Comparison of ENCODE assay signal across 8 cellular contexts in genomic region chr19:58395220-58395978, GRCh38. TPM values are rescaled to one million over a fixed set of nuclear protein-coding genes. Genes with fewer than 3 reads are reported as not detected.
A peak's percentile ranks its signal among the peaks of the same experiment; 100 is the strongest.
DNase-seq lines count a peak whose midpoint lies in the region; ATAC-seq, FAIRE-seq and TF ChIP-seq lines count a peak whose summit lies in the region.
"Had no signal": no experiment of that assay in that cellular context is flagged by ENCODE, and none has a peak within 500 bp of the region (broad histone marks: within the 10 kb centered on the region; RNA-seq: fewer than 3 reads in every experiment).

RNF225 (plus strand) TSS chr19:58395656; CDS start chr19:58396090, 434 bp downstream.

- H3K4me3 ChIP-seq in Karpas-422 (ENCODE audit: low read length) (no peak within 1 kb of the TSS), endothelial cell of umbilical vein (replicated peaks in 1 of 3; ENCODE audit: insufficient read depth in 1 of 3, low read depth in 1 of 3, low read length in 3 of 3) (no peak within 1 kb of the TSS), parathyroid adenoma (ENCODE audit: low read depth, low read length) (peak within 1 kb of the TSS; percentile 31)

- no peak for FAIRE-seq in endothelial cell of umbilical vein (lab: Jason Lieb, UNC)

- peaks cover 3% of the 10 kb centered on the region for H3K4me1 ChIP-seq in Karpas-422 (ENCODE audit: low read length)
- H3K4me1 ChIP-seq in endothelial cell of umbilical vein (ENCODE audit: control insufficient read depth, extremely low read depth, insufficient read depth, low read length): peaks cover 1% of the 10 kb centered on the region
- peaks cover 4% of the 10 kb centered on the region for H3K4me1 ChIP-seq in parathyroid adenoma

- no peak within 1 kb of the TSS for H2AFZ ChIP-seq in Karpas-422 (ENCODE audit: low read length)
- H2AFZ ChIP-seq in endothelial cell of umbilical vein (ENCODE audit: low read depth, low read length): no peak within 1 kb of the TSS
- H2AFZ ChIP-seq in parathyroid adenoma: peak within 1 kb of the TSS; percentile 73

- in situ Hi-C loops in GM18951 (cut with MboI; ENCODE audit: low sequenced_read_pairs, unreplicated experiment): no loop called here

- H3K79me2 ChIP-seq in Karpas-422 (ENCODE audit: low read length) (peaks cover 7% of the 10 kb centered on the region), endothelial cell of umbilical vein (ENCODE audit: control insufficient read depth, insufficient read depth, low read length) (peaks cover 9% of the 10 kb centered on the region), parathyroid adenoma (peaks cover 2% of the 10 kb centered on the region)

- peak; percentile 72 for DNase-seq in Karpas-422
- no peak for DNase-seq in endothelial cell of umbilical vein (ENCODE audit: low read depth, low spot score)
- DNase-seq in activated gamma-delta T cell (lab: John Stamatoyannopoulos, UW): no peak
- DNase-seq: MV-4-11 had no signal

- TF ChIP-seq CTCF in endothelial cell of umbilical vein (IDR thresholded peaks at IDR 0.05; ENCODE audit: extremely low read depth in 1 of 2, insufficient read depth in 1 of 2, low read depth in 1 of 2, low read length in 2 of 2) (no peak), parathyroid adenoma (IDR thresholded peaks at IDR 0.05) (no peak)

- H3K9ac ChIP-seq in Karpas-422 (ENCODE audit: low read length) (no peak within 1 kb of the TSS), endothelial cell of umbilical vein (replicated peaks; ENCODE audit: extremely low read depth, insufficient read depth, low read length) (no peak within 1 kb of the TSS), parathyroid adenoma (no peak within 1 kb of the TSS)

- intact Hi-C loops in endothelial cell of umbilical vein (cut with micrococcal nuclease): loop anchor here (1.0 kb wide), 1 partner anchor 8 kb away; the partner anchor contains the start of gene RPS5

- no peaks in the 10 kb centered on the region for H3K9me1 ChIP-seq in endothelial cell of umbilical vein (replicated peaks; ENCODE audit: control insufficient read depth, extremely low read depth, insufficient read depth, low read length)

- BruUV-seq in endothelial cell of umbilical vein (replicated peaks; lab: Mats Ljungman, UMichigan): no TSS peak

- H3K9me3 ChIP-seq in Karpas-422 (ENCODE audit: low read length) (no peaks in the 10 kb centered on the region), endothelial cell of umbilical vein (replicated peaks; ENCODE audit: control insufficient read depth, insufficient read depth, low read length) (no peaks in the 10 kb centered on the region), parathyroid adenoma (ENCODE audit: control insufficient read depth, low read length) (no peaks in the 10 kb centered on the region)

- H3K4me2 ChIP-seq in Karpas-422 (ENCODE audit: low read depth, low read length, poor library complexity, severe bottlenecking): no peak within 1 kb of the TSS
- no peak within 1 kb of the TSS for H3K4me2 ChIP-seq in endothelial cell of umbilical vein (ENCODE audit: insufficient read depth, low read length)
- peak within 1 kb of the TSS; percentile 44 for H3K4me2 ChIP-seq in parathyroid adenoma (ENCODE audit: low read length)

- CTCF ChIA-PET in endothelial cell of umbilical vein (lab: Charles Lee): no interaction called here

- H3K9me2 ChIP-seq in Karpas-422 (replicated peaks; ENCODE audit: insufficient read depth, low read length): no peaks in the 10 kb centered on the region

- H3K27ac ChIP-seq in Karpas-422 (ENCODE audit: low read length) (no peak within 1 kb of the TSS), endothelial cell of umbilical vein (ENCODE audit: insufficient read depth, low read depth, low read length) (no peak within 1 kb of the TSS), parathyroid adenoma (no peak within 1 kb of the TSS)

- H3K36me3 ChIP-seq in Karpas-422 (ENCODE audit: insufficient read depth, low read length) (peaks cover 30% of the 10 kb centered on the region), endothelial cell of umbilical vein (ENCODE audit: control insufficient read depth in 2 of 2, extremely low read depth in 1 of 2, insufficient read depth in 2 of 2, low read length in 2 of 2) (peaks cover 6 to 21% of the 10 kb centered on the region in 2 experiments), parathyroid adenoma (ENCODE audit: control insufficient read depth, insufficient read depth, low read length) (no peaks in the 10 kb centered on the region)

- H4K20me1 ChIP-seq in Karpas-422 (ENCODE audit: insufficient read depth, low read depth, low read length) (peaks cover 39% of the 10 kb centered on the region), endothelial cell of umbilical vein (replicated peaks; ENCODE audit: control insufficient read depth, extremely low read depth, insufficient read depth, low read length) (no peaks in the 10 kb centered on the region)

- dilution Hi-C loops in endothelial cell of umbilical vein (cut with MboI; ENCODE audit: extremely low pct_ligation_motif_present, low sequenced_read_pairs): no loop called here

- POLR2A ChIA-PET in endothelial cell of umbilical vein (lab: Charles Lee): no interaction called here

- ATAC-seq in HG02798 (IDR thresholded peaks at IDR 0.05; ENCODE audit: poor library complexity, unreplicated experiment): no peak
- ATAC-seq in GM18861 (IDR thresholded peaks at IDR 0.05; ENCODE audit: unreplicated experiment): no peak

- no peaks in the 10 kb centered on the region for H3K27me3 ChIP-seq in Karpas-422 (ENCODE audit: low read length)
- no peaks in the 10 kb centered on the region for H3K27me3 ChIP-seq in endothelial cell of umbilical vein (ENCODE audit: control insufficient read depth in 2 of 2, insufficient read depth in 2 of 2, low read length in 2 of 2)
- H3K27me3 ChIP-seq in parathyroid adenoma (ENCODE audit: control insufficient read depth, insufficient read depth, low read length): no peaks in the 10 kb centered on the region

- peak; percentile 51 for TF ChIP-seq POLR2A in GM18951 (IDR thresholded peaks at IDR 0.05; ENCODE audit: extremely low read depth, insufficient read depth, insufficient read length)
- TF ChIP-seq POLR2A in endothelial cell of umbilical vein (IDR thresholded peaks at IDR 0.05; ENCODE audit: low read depth, low read length): peak; percentile 82

TF ChIP-seq in endothelial cell of umbilical vein, 7 proteins besides CTCF, POLR2A, EP300 and RAD21:
- no peak for TF ChIP-seq FOS (IDR thresholded peaks at IDR 0.05; ENCODE audit: borderline replicate concordance, insufficient read depth, low read length)
- peak; percentile 74 for TF ChIP-seq POLR2AphosphoS5 (IDR thresholded peaks at IDR 0.05; ENCODE audit: insufficient read depth, low read depth, low read length)
- no peak for TF ChIP-seq JUN (IDR thresholded peaks at IDR 0.05; ENCODE audit: borderline replicate concordance, insufficient read depth, insufficient read length, low read depth)

RNA-seq across cellular contexts. Expression of gene RNF225, which starts in this region (rescaled TPM):
- total RNA-seq in Karpas-422 (2014; rRNA removed; shearing (Covaris generic); ENCODE audit: low replicate concordance): 0.90 and 0.97 TPM in 2 replicates
- 0.58 TPM in 1 of 2 replicates, not detected in the other for total RNA-seq in endothelial cell of umbilical vein
- not detected in 2 replicates for polyA plus RNA-seq in endothelial cell of umbilical vein
- polyA plus RNA-seq in endothelial cell of umbilical vein (2011; cell fraction: cytosol; rRNA removed): not detected in 2 replicates
- polyA plus RNA-seq in endothelial cell of umbilical vein (2011; cell fraction: nucleus; rRNA removed): not detected in 2 replicates
- not detected in 2 replicates for polyA plus RNA-seq in endothelial cell of umbilical vein (2012)
- not detected in 2 replicates for polyA minus RNA-seq in endothelial cell of umbilical vein
- polyA minus RNA-seq in endothelial cell of umbilical vein (2011; cell fraction: cytosol; rRNA and poly(A)+ RNA removed): not detected
- 1.4 TPM in 1 of 2 replicates, not detected in the other for polyA minus RNA-seq in endothelial cell of umbilical vein (2011; cell fraction: nucleus; rRNA and poly(A)+ RNA removed)

Comparison
In these comparisons a context has a peak if more than half of its experiments do, and no peak if none do; other contexts are left out.
1. Peak in DNase-seq in Karpas-422; RNA of the gene not detected or under 1 TPM.